In the genomic region with DNA sequence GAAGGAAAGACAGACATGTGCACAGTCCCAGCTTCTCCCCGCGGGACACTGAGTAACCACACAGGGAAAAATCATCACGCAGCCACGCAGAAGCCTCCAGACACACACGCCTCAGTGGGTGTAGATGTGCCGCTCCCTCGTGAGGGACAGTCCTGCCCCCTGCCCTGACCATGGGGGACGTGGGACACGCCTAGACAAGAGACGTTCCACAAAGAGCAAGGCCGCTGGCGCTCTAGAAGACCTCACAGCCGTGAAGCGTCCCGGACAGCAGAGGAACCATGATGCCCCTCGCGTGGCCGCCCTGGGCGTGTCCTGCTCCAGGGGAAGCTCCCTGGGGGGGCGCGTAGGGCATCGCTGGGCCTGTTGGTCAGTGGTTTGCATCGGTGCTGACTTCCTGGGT, we compare ENCODE assay signal across 15 cellular contexts.
DNase-seq lines count a peak whose midpoint lies in the region; ATAC-seq, FAIRE-seq and TF ChIP-seq lines count a peak whose summit lies in the region.
"Had no signal": no experiment of that assay in that cellular context is flagged by ENCODE, and none has a peak within 500 bp of the region (broad histone marks: within the 10 kb centered on the region; RNA-seq: fewer than 3 reads in every experiment).

No MANE protein-coding gene starts in this region.

- H2AFZ ChIP-seq in HepG2 (ENCODE audit: low read length): no peak overlapping the region
- no peak overlapping the region for H2AFZ ChIP-seq in osteoblast (ENCODE audit: low read length)
- H2AFZ ChIP-seq: PC-9 had no signal

- no peaks in the 10 kb centered on the region for H4K20me1 ChIP-seq in HepG2 (ENCODE audit: insufficient read depth, low read length)
- H4K20me1 ChIP-seq in osteoblast (ENCODE audit: insufficient read depth, low read length): no peaks in the 10 kb centered on the region

- H3K9me3 Mint-ChIP-seq in chondrocyte (ENCODE audit: low read depth): no peaks in the 10 kb centered on the region

- ATAC-seq in right lobe of liver (no peak), HepG2 (no peak), GM18909 (IDR thresholded peaks at IDR 0.05; ENCODE audit: poor library complexity, unreplicated experiment) (no peak)

- no peak overlapping the region for H3K4me2 ChIP-seq in HepG2 (ENCODE audit: low read depth, low read length)
- H3K4me2 ChIP-seq in osteoblast (ENCODE audit: insufficient read depth, low read length): no peak overlapping the region
- H3K4me2 ChIP-seq: PC-9 had no signal

- no peak overlapping the region for H3K9ac ChIP-seq in HepG2 (ENCODE audit: insufficient read depth, low read depth, low read length)

- no TSS peak for BruUV-seq in HepG2 (replicated peaks; lab: Mats Ljungman, UMichigan)

- H3K79me2 ChIP-seq in HepG2 (ENCODE audit: insufficient read depth, low read length) (no peaks in the 10 kb centered on the region), osteoblast (ENCODE audit: insufficient read depth, low read length) (no peaks in the 10 kb centered on the region)

- H3K4me1 ChIP-seq in right lobe of liver: no peaks in the 10 kb centered on the region
- H3K4me1 ChIP-seq in HepG2 (ENCODE audit: insufficient read depth, low read length): no peaks in the 10 kb centered on the region
- H3K4me1 ChIP-seq in osteoblast (ENCODE audit: insufficient read depth, low read length): no peaks in the 10 kb centered on the region
- H3K4me1 ChIP-seq: HAP-1 had no signal

- intact Hi-C loops in right lobe of liver (cut with DNase I): no loop called here
- intact Hi-C loops in HepG2 (cut with micrococcal nuclease; ENCODE audit: unreplicated experiment): no loop called here

- H3K9me3 ChIP-seq in right lobe of liver: no peaks in the 10 kb centered on the region
- no peaks in the 10 kb centered on the region for H3K9me3 ChIP-seq in HepG2 (ENCODE audit: low read length)
- H3K9me3 ChIP-seq in osteoblast (ENCODE audit: low read depth, low read length): no peaks in the 10 kb centered on the region
- H3K9me3 ChIP-seq: HAP-1 had no signal

- POLR2A ChIA-PET in HepG2 (lab: Yijun Ruan, JAX): no interaction called here

- no peaks in the 10 kb centered on the region for H3K4me1 Mint-ChIP-seq in chondrocyte (ENCODE audit: low read depth)
- H3K4me1 Mint-ChIP-seq: B cell had no signal

- H3K4me3 ChIP-seq in right lobe of liver (no peak overlapping the region), HepG2 (replicated peaks in 1 of 3; ENCODE audit: insufficient read depth in 1 of 3, low read depth in 2 of 3, low read length in 3 of 3) (no peak overlapping the region), osteoblast (ENCODE audit: insufficient read depth, low read length) (no peak overlapping the region)
- H3K4me3 ChIP-seq: HAP-1, PC-9 had no signal

- no peak for TF ChIP-seq CTCF in right lobe of liver (IDR thresholded peaks at IDR 0.05)
- no peak for TF ChIP-seq CTCF in HepG2 (CRISPR knock-in tag; IDR thresholded peaks at IDR 0.05)
- TF ChIP-seq CTCF in chondrocyte (IDR thresholded peaks at IDR 0.05): no peak
- TF ChIP-seq CTCF in osteoblast (IDR thresholded peaks at IDR 0.05; ENCODE audit: extremely low read depth, low read depth, low read length): no peak

- WGBS in right lobe of liver (ENCODE audit: insufficient coverage, low coverage, low lambda C conversion rate, missing lambda C conversion rate): 88% methylated on average over 6 of the region's 23 CpGs
- 86% methylated on average over 15 of the region's 23 CpGs for WGBS in HepG2 (ENCODE audit: low lambda C conversion rate)

- no peaks in the 10 kb centered on the region for H3K27me3 ChIP-seq in right lobe of liver
- peaks cover under 1 to 22% of the 10 kb centered on the region in 2 experiments; a peak in 2 of 5 replicates for H3K27me3 ChIP-seq in HepG2 (ENCODE audit: control insufficient read depth in 1 of 2, insufficient read depth in 2 of 2, low read length in 2 of 2)
- no peaks in the 10 kb centered on the region for H3K27me3 ChIP-seq in osteoblast (ENCODE audit: insufficient read depth, low read length)

- in situ Hi-C loops in HepG2 (cut with HindIII; ENCODE audit: extremely low pct_ligation_motif_present, low pct_unique_long_range_greater_than_20kb): no loop called here

- TF ChIP-seq EP300 in HepG2 (IDR thresholded peaks at IDR 0.05; ENCODE audit: low read depth in 2 of 2, low read length in 2 of 2) (no peak), HepG2 (CRISPR knock-in tag; IDR thresholded peaks at IDR 0.05; ENCODE audit: borderline replicate concordance) (no peak)

- TF ChIP-seq RAD21 in HepG2 (CRISPR knock-in tag; IDR thresholded peaks at IDR 0.05): no peak

- TF ChIP-seq POLR2A in right lobe of liver (IDR thresholded peaks at IDR 0.05) (no peak), HepG2 (IDR thresholded peaks at IDR 0.05; ENCODE audit: insufficient read depth in 1 of 2, low read depth in 2 of 2, low read length in 2 of 2) (no peak)

- no peak overlapping the region for H3K4me3 Mint-ChIP-seq in chondrocyte (ENCODE audit: unreplicated experiment)
- H3K4me3 Mint-ChIP-seq: B cell had no signal

- DNase-seq in right lobe of liver: peak in 2 of 3 donors; percentile 32 to 37
- no peak for DNase-seq in HepG2 (ENCODE audit: low spot score)
- peak; percentile 89 for DNase-seq in chondrocyte (ENCODE audit: low spot score)
- peak; percentile 61 for DNase-seq in osteoblast (ENCODE audit: insufficient read length, low spot score, missing footprints)
- no peak for DNase-seq in DMS53 (lab: John Stamatoyannopoulos, UW)
- no peak for DNase-seq in H4 (ENCODE audit: low spot score)
- DNase-seq: Karpas-422, NCI-H1105 treated with DMSO at 0.1 percent for 48 hours, NCI-H187, NCI-H774, PC-9, SHP77 had no signal

- no peak overlapping the region for H3K27ac Mint-ChIP-seq in chondrocyte (ENCODE audit: unreplicated experiment)
- H3K27ac Mint-ChIP-seq: B cell had no signal

- FAIRE-seq in HepG2 (lab: Jason Lieb, UNC): no peak

- no peak overlapping the region for H3K27ac ChIP-seq in right lobe of liver
- no peak overlapping the region for H3K27ac ChIP-seq in HepG2 (ENCODE audit: extremely low read length, insufficient read depth, low read length)
- H3K27ac ChIP-seq in osteoblast (ENCODE audit: low read depth, low read length): no peak overlapping the region
- H3K27ac ChIP-seq: PC-9 had no signal

- no peaks in the 10 kb centered on the region for H3K36me3 Mint-ChIP-seq in chondrocyte (ENCODE audit: low read depth)

- CTCF ChIA-PET in HepG2 (lab: Yijun Ruan, JAX; ENCODE audit: low intra/inter-chr PET ratio, low total read pairs): no interaction called here

- H3K27me3 Mint-ChIP-seq in chondrocyte (ENCODE audit: low read depth): peaks cover 5% of the 10 kb centered on the region
- H3K27me3 Mint-ChIP-seq: B cell had no signal

- H3K36me3 ChIP-seq in right lobe of liver (no peaks in the 10 kb centered on the region), HepG2 (replicated peaks in 1 of 2; ENCODE audit: control insufficient read depth in 1 of 2, insufficient read depth in 2 of 2, low read length in 2 of 2) (no peaks in the 10 kb centered on the region), osteoblast (ENCODE audit: insufficient read depth, low read length) (no peaks in the 10 kb centered on the region)
- H3K36me3 ChIP-seq: HAP-1 had no signal

TF ChIP-seq in HepG2, 621 proteins besides CTCF, POLR2A, EP300 and RAD21:
- TF ChIP-seq GATAD2A (CRISPR knock-in tag; IDR thresholded peaks at IDR 0.05) (no peak), MIER2 (CRISPR knock-in tag; IDR thresholded peaks at IDR 0.05) (no peak), RAD51 (IDR thresholded peaks at IDR 0.05; ENCODE audit: borderline replicate concordance) (no peak), BRCA1 (CRISPR knock-in tag; IDR thresholded peaks at IDR 0.05) (no peak)
- TF ChIP-seq, protein P1, sequence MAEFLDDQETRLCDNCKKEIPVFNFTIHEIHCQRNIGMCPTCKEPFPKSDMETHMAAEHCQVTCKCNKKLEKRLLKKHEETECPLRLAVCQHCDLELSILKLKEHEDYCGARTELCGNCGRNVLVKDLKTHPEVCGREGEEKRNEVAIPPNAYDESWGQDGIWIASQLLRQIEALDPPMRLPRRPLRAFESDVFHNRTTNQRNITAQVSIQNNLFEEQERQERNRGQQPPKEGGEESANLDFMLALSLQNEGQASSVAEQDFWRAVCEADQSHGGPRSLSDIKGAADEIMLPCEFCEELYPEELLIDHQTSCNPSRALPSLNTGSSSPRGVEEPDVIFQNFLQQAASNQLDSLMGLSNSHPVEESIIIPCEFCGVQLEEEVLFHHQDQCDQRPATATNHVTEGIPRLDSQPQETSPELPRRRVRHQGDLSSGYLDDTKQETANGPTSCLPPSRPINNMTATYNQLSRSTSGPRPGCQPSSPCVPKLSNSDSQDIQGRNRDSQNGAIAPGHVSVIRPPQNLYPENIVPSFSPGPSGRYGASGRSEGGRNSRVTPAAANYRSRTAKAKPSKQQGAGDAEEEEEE (CRISPR knock-in tag; IDR thresholded peaks at IDR 0.05; ENCODE audit: borderline replicate concordance): no peak

Comparison
In these comparisons a context has a peak if more than half of its experiments do, and no peak if none do; other contexts are left out.
1. DNase-seq: peak in right lobe of liver (2 of 3), chondrocyte (single experiment) and osteoblast (single experiment); none in HepG2 (single experiment), DMS53 (single experiment) and H4 (single experiment).